Comparison of ENCODE assay signal across 8 cellular contexts in genomic region chr3:128051837-128052766, GRCh38. TPM values are rescaled to one million over a fixed set of nuclear protein-coding genes. Genes with fewer than 3 reads are reported as not detected.
A peak's percentile ranks its signal among the peaks of the same experiment; 100 is the strongest.
DNase-seq lines count a peak whose midpoint lies in the region; ATAC-seq and FAIRE-seq lines count a peak whose summit lies in the region.

Gene SEC61A1, plus strand, starts transcription at chr3:128052437. Its CDS starts 116 bp downstream, at chr3:128052553.

- peak within 1 kb of the TSS; percentile 96 for H2AFZ ChIP-seq in mesenchymal stem cell (ENCODE audit: low read depth, low read length)

- H2BK120ac ChIP-seq in mesenchymal stem cell (ENCODE audit: low read depth, low read length), result peak within 1 kb of the TSS; percentile 89

- peaks cover 40% of the 10 kb centered on the region for H3K36me3 Mint-ChIP-seq in effector memory CD8-positive, alpha-beta T cell (ENCODE audit: insufficient read depth)

- H4K8ac ChIP-seq in mesenchymal stem cell (ENCODE audit: low read length), result peak within 1 kb of the TSS; percentile 99

- DNase-seq in COLO829 (ENCODE audit: low spot score) (peak; percentile 98), HTR-8/SVneo (ENCODE audit: insufficient read length, low spot score) (peak; percentile 96), NOMO-1 treated with DMSO at 0.1 percent for 48 hours (lab: John Stamatoyannopoulos, UW; ENCODE audit: unreplicated experiment) (peak; percentile 94), mesenchymal stem cell (peak; percentile 92)
- peak; percentile 92 for DNase-seq in activated CD8-positive, alpha-beta memory T cell treated with anti-CD3 and anti-CD28 coated beads for 4 hours (ENCODE audit: low read depth in 2 of 2)
- DNase-seq in effector memory CD8-positive, alpha-beta T cell, result peak; percentile 92 to 94 (median 93)
- DNase-seq in stimulated activated CD8-positive, alpha-beta memory T cell treated with anti-CD3 and anti-CD28 coated beads, Interleukin-12 subunit alpha, Interleukin-12 subunit beta, amount 100 ng/mL, for 24 hours (ENCODE audit: extremely low read depth), result peak; percentile 92

- H2BK12ac ChIP-seq in mesenchymal stem cell (ENCODE audit: low read length in 2 of 2), result peak within 1 kb of the TSS in 1 of 2 experiments; percentile 61

- peaks cover 0 to under 1% of the 10 kb centered on the region in 2 donors for H3K27me3 Mint-ChIP-seq in effector memory CD8-positive, alpha-beta T cell

- peak within 1 kb of the TSS; percentile 69 for H3K27ac ChIP-seq in mesenchymal stem cell (ENCODE audit: low read length, poor library complexity, severe bottlenecking)

- peaks cover 2 to 38% of the 10 kb centered on the region in 2 experiments for H3K36me3 ChIP-seq in mesenchymal stem cell (ENCODE audit: control insufficient read depth in 1 of 2, insufficient read depth in 2 of 2, low read depth in 1 of 2, low read length in 2 of 2)

- ATAC-seq in GM21367 (IDR thresholded peaks at IDR 0.05; ENCODE audit: unreplicated experiment), result peak; percentile 84
- ATAC-seq in effector memory CD8-positive, alpha-beta T cell (replicated peaks), result peak; percentile 92

- H3K27ac Mint-ChIP-seq in effector memory CD8-positive, alpha-beta T cell, result peak within 1 kb of the TSS; percentile 94 to 97

- H3K9me3 ChIP-seq in mesenchymal stem cell (ENCODE audit: control insufficient read depth, low read length), result no peaks in the 10 kb centered on the region

- H3K14ac ChIP-seq in mesenchymal stem cell (ENCODE audit: low read length in 2 of 2), result peak within 1 kb of the TSS; percentile 25 to 99

- peaks cover 9% of the 10 kb centered on the region for H3K79me1 ChIP-seq in mesenchymal stem cell (replicated peaks; ENCODE audit: low read length, poor library complexity, severe bottlenecking)

- H3K9me3 Mint-ChIP-seq in effector memory CD8-positive, alpha-beta T cell, result no peaks in the 10 kb centered on the region

- peak within 1 kb of the TSS; percentile 97 to 98 for H3K4ac ChIP-seq in mesenchymal stem cell (ENCODE audit: low read depth in 1 of 2, low read length in 2 of 2)

- peak within 1 kb of the TSS; percentile 67 for H3K4me2 ChIP-seq in mesenchymal stem cell (ENCODE audit: low read length, poor library complexity, severe bottlenecking)

- peak within 1 kb of the TSS; percentile 96 to 98 for H3K23ac ChIP-seq in mesenchymal stem cell (ENCODE audit: low read length in 2 of 2)

- H2AK5ac ChIP-seq in mesenchymal stem cell (ENCODE audit: low read length, severe bottlenecking), result peak within 1 kb of the TSS; percentile 64

- H3K4me1 ChIP-seq in mesenchymal stem cell (ENCODE audit: control insufficient read depth, insufficient read depth, low read depth, low read length), result peaks cover 7% of the 10 kb centered on the region

- H3K4me3 Mint-ChIP-seq in effector memory CD8-positive, alpha-beta T cell, result peak within 1 kb of the TSS; percentile 94 to 98

- H3K9ac ChIP-seq in mesenchymal stem cell (ENCODE audit: low read length), result peak within 1 kb of the TSS; percentile 97

- peak within 1 kb of the TSS; percentile 97 to 98 for H3K18ac ChIP-seq in mesenchymal stem cell (ENCODE audit: low read depth in 1 of 2, low read length in 2 of 2)

- no peaks in the 10 kb centered on the region for H3K27me3 ChIP-seq in mesenchymal stem cell (ENCODE audit: control insufficient read depth in 1 of 2, insufficient read depth in 1 of 2, low read length in 2 of 2)

- peak within 1 kb of the TSS; percentile 75 for H2BK5ac ChIP-seq in mesenchymal stem cell (ENCODE audit: low read depth, low read length, poor library complexity, severe bottlenecking)

- peak; percentile 90 for FAIRE-seq in HTR-8/SVneo (lab: Jason Lieb, UNC)

- H2BK15ac ChIP-seq in mesenchymal stem cell (ENCODE audit: low read depth, poor library complexity, severe bottlenecking), result peak within 1 kb of the TSS; percentile 69

- WGBS in mesenchymal stem cell, result under 1% methylated on average over 86 of the region's 111 CpGs

- H3K4me1 Mint-ChIP-seq in effector memory CD8-positive, alpha-beta T cell (ENCODE audit: low read depth in 2 of 2), result peaks cover 42 to 44% of the 10 kb centered on the region in 2 donors

- H4K91ac ChIP-seq in mesenchymal stem cell (ENCODE audit: low read length), result peak within 1 kb of the TSS; percentile 95

- H3K4me3 ChIP-seq in mesenchymal stem cell (ENCODE audit: insufficient read depth in 1 of 2, low read depth in 1 of 2, low read length in 2 of 2), result peak within 1 kb of the TSS; percentile 96 to 98

RNA-seq across cellular contexts. Expression of gene SEC61A1, which starts in this region (rescaled TPM):
- polyA plus RNA-seq in mesenchymal stem cell (2013, experiment 1 of 2), result 327 TPM
- 323 TPM for polyA plus RNA-seq in mesenchymal stem cell (2013, experiment 2 of 2)

Comparison
In these comparisons a context has a peak if more than half of its experiments do, and no peak if none do; other contexts are left out.
1. Peak in every context shown above with its lines: DNase-seq, ATAC-seq, H3K4me3 ChIP-seq and H3K27ac ChIP-seq.